26 cellular contexts compared by ENCODE assay signal in the genomic region with DNA sequence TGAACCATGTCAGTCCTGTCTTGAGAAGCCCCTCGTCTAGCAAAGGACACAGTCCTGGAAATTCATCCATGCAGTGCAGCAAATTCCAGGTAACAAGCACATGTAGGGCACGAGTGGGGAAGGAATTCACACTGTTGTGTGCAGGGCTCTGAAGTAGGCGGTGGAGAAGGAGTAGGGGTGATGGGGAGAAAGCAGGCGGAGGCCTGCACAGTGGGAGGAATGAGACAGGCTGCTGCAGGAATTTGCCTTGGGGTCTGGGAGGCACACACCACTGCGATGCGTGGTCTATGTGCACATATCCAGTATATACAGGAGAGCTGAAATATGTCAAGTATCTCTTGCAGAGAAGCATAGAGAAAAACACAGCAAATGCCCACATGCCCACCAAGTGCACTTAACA.
"Had no signal": no experiment of that assay in that cellular context is flagged by ENCODE, and none has a peak within 500 bp of the region (broad histone marks: within the 10 kb centered on the region; RNA-seq: fewer than 3 reads in every experiment).

No MANE protein-coding gene starts in this region.

- H3K9me3 ChIP-seq: lower lobe of right lung, neutrophil, psoas muscle, right lobe of liver, upper lobe of left lung had no signal

- ATAC-seq: left colon; left lung; lower lobe of right lung; naive thymus-derived CD8-positive, alpha-beta T cell; psoas muscle; right lobe of liver; stimulated activated memory B cell treated with anti-CD40 and anti-IgM and Interleukin-4, amounts not matched to agents 10 μg/mL and 1 μg/mL and 100 μg/mL, for 72 hours; stimulated activated naive CD8-positive, alpha-beta T cell treated with anti-CD3 and anti-CD28 coated beads, Interleukin-15, amount 100 ng/mL, for 72 hours had no signal

- H3K27me3 ChIP-seq: neural progenitor cell, neutrophil, right lobe of liver, tibial nerve, upper lobe of left lung had no signal

- DNase-seq: hypothalamus; immature natural killer cell; kidney; left colon; left lung; lower lobe of right lung; mammary epithelial cell; mesenchymal stem cell; naive thymus-derived CD8-positive, alpha-beta T cell; occipital lobe; psoas muscle; right lobe of liver; stimulated activated CD4-positive, alpha-beta T cell treated with anti-CD3 and anti-CD28 coated beads, Interleukin-1b, Interleukin-23, amount 100 ng/mL, for 48 hours; stimulated activated CD4-positive, alpha-beta T cell treated with anti-CD3 and anti-CD28 coated beads, Interleukin-2, amount 100 ng/mL, for 48 hours; stimulated activated CD4-positive, alpha-beta T cell treated with anti-CD3 and anti-CD28 coated beads, Interleukin-4, amount 100 ng/mL, for 4 hours; stimulated activated CD8-positive, alpha-beta memory T cell treated with anti-CD3 and anti-CD28 coated beads, Interleukin-4, amount 100 ng/mL, for 48 hours; stimulated activated naive CD4-positive, alpha-beta T cell treated with Interleukin-2 at 50 U/mL for 16 hours; stimulated activated naive CD8-positive, alpha-beta T cell treated with anti-CD3 and anti-CD28 coated beads, Interleukin-15, amount 100 ng/mL, for 72 hours; substantia nigra; upper lobe of left lung had no signal

- H3K4me3 ChIP-seq: left lung, lower lobe of right lung, neural progenitor cell, psoas muscle, right lobe of liver, smooth muscle cell, tibial nerve, upper lobe of left lung had no signal

- H3K27ac ChIP-seq: left lung, lower lobe of right lung, neural progenitor cell, neutrophil, parathyroid adenoma, psoas muscle, right lobe of liver, tibial nerve, upper lobe of left lung had no signal

- H3K36me3 ChIP-seq: left lung, lower lobe of right lung, neural progenitor cell, neutrophil, right lobe of liver, tibial nerve, upper lobe of left lung had no signal

- H3K4me1 ChIP-seq: left lung, lower lobe of right lung, parathyroid adenoma, psoas muscle, right lobe of liver, tibial nerve, upper lobe of left lung had no signal
